ENCODE assay signal across 12 cellular contexts in the genomic region with DNA sequence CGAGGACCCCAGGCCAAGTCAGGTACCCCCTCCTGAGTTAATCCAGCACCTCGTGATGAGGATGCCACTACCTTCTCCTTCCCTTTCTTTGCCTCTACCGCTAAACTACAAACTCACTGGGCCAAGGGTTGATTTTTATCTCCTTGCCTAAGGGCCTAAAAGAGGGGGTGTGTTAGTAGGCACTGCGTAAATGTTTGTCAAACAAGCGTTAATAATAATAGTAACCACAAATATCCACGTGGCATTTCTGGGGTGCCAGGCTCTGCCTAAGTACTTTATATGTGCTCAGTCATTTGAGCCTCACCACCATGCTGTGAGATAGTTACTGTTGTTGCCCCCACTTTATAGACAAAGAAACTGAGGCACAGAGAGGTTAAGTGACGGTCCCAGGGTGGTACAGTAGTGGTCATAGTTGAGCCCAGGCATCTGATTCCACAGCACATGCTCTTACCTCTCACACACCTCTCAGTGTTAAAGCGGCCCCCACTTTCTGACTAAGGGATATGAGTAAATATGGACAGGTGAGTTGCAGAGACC. TPM values are rescaled to one million over a fixed set of nuclear protein-coding genes. Genes with fewer than 3 reads are reported as not detected.
A peak's percentile ranks its signal among the peaks of the same experiment; 100 is the strongest.
DNase-seq lines count a peak whose midpoint lies in the region; ATAC-seq and TF ChIP-seq lines count a peak whose summit lies in the region.
"Had no signal": no experiment of that assay in that cellular context is flagged by ENCODE, and none has a peak within 500 bp of the region (broad histone marks: within the 10 kb centered on the region; RNA-seq: fewer than 3 reads in every experiment).

No MANE protein-coding gene starts in this region.

- no peaks in the 10 kb centered on the region; the same call in none of the 2 replicates for H3K36me3 ChIP-seq in Caco-2 (ENCODE audit: control insufficient read depth, insufficient read depth, low read length)
- no peaks in the 10 kb centered on the region for H3K36me3 ChIP-seq in body of pancreas (replicated peaks in 1 of 2; ENCODE audit: insufficient read depth in 1 of 2, low read depth in 2 of 2)
- H3K36me3 ChIP-seq in liver (ENCODE audit: control insufficient read depth in 4 of 4, insufficient read depth in 3 of 4, low read depth in 1 of 4, low read length in 3 of 4) = peaks cover 0 to 4% (median 2%) of the 10 kb centered on the region in 4 donors
- peaks cover 10 to 37% (median 29%) of the 10 kb centered on the region in 4 donors for H3K36me3 ChIP-seq in stomach

- TF ChIP-seq POLR2A in body of pancreas (IDR thresholded peaks at IDR 0.05) (no peak), stomach (IDR thresholded peaks at IDR 0.05) (no peak)

- no peak for TF ChIP-seq EP300 in stomach (IDR thresholded peaks at IDR 0.05)

- H3K27ac ChIP-seq in body of pancreas (peak overlapping the region; percentile 78 to 81 (median 78)), liver (ENCODE audit: low read depth in 1 of 2, low read length in 2 of 2) (peak overlapping the region; percentile 82 to 94), stomach (peak overlapping the region in 4 of 5 donors; percentile 78 to 98 (median 86))

- H3K4me3 Mint-ChIP-seq in Caco-2 (ENCODE audit: unreplicated experiment) = no peak overlapping the region
- H3K4me3 Mint-ChIP-seq: B cell had no signal

- peak overlapping the region; percentile 37 for H3K27ac Mint-ChIP-seq in Caco-2 (ENCODE audit: unreplicated experiment)
- H3K27ac Mint-ChIP-seq: B cell had no signal

- peaks cover 47% of the 10 kb centered on the region for H3K36me3 Mint-ChIP-seq in Caco-2 (ENCODE audit: insufficient read depth, unreplicated experiment)

- ATAC-seq in body of pancreas (no peak), HG02870 (IDR thresholded peaks at IDR 0.05; ENCODE audit: unreplicated experiment) (no peak)

- TF ChIP-seq CTCF in Caco-2 (IDR thresholded peaks at IDR 0.05; ENCODE audit: insufficient read depth in 1 of 2, low read depth in 1 of 2, low read length in 1 of 2, severe bottlenecking in 1 of 2, unreplicated experiment in 1 of 2) (no peak), body of pancreas (IDR thresholded peaks at IDR 0.05) (no peak), liver (IDR thresholded peaks at IDR 0.05; ENCODE audit: low read depth, low read length, missing input control) (no peak), stomach (IDR thresholded peaks at IDR 0.05) (no peak)

- POLR2A ChIA-PET in Caco-2 (lab: Charles Lee) = interaction anchor here (1.2 kb wide), 1 partner anchor 19 kb away, joined by 3 read pairs; no protein-coding TSS in a partner anchor

- 83% methylated on average over 8 of the region's 8 CpGs for WGBS in body of pancreas, 2 donors
- 73% methylated on average over 8 of the region's 8 CpGs for WGBS in liver
- 46 to 69% (median 58%) methylated on average over 8 of the region's 8 CpGs for WGBS in stomach, 5 donors

- no peak for DNase-seq in Caco-2
- DNase-seq in body of pancreas = no peak
- DNase-seq in stomach = no peak
- no peak for DNase-seq in NCI-H2227 (lab: John Stamatoyannopoulos, UW; ENCODE audit: unreplicated experiment)
- DNase-seq in dedifferentiated amniotic fluid mesenchymal stem cell (ENCODE audit: extremely low spot score) = no peak
- no peak for DNase-seq in activated CD4-positive, alpha-beta T cell treated with anti-CD3 and anti-CD28 coated beads for 1 hour
- DNase-seq: activated T-cell treated with anti-CD3 and anti-CD28 coated beads, Interleukin-2, amount 50 U/mL, for 1 hour; HCEC 1CT; NCI-H82 had no signal

- H3K4me3 ChIP-seq in Caco-2 (ENCODE audit: low read depth, low read length) (no peak overlapping the region), body of pancreas (no peak overlapping the region), liver (ENCODE audit: low read depth in 1 of 3, low read length in 3 of 3) (no peak overlapping the region), stomach (no peak overlapping the region)

- intact Hi-C loops in Caco-2 (cut with micrococcal nuclease; ENCODE audit: unreplicated experiment) = loop anchor here (2.0 kb wide), 1 partner anchor 16 kb away; no protein-coding TSS in a partner anchor
- intact Hi-C loops in body of pancreas (cut with DNase I) = no loop called here
- intact Hi-C loops in stomach (cut with DNase I; ENCODE audit: low total_unique reads) = no loop called here

- peak overlapping the region; percentile 29 to 70 for H3K9ac ChIP-seq in liver (ENCODE audit: low read depth in 1 of 2, low read length in 2 of 2)

- H3K4me1 ChIP-seq in Caco-2 = peaks cover 14% of the 10 kb centered on the region
- H3K4me1 ChIP-seq in body of pancreas = peaks cover 8% of the 10 kb centered on the region
- peaks cover 5 to 46% (median 27%) of the 10 kb centered on the region in 4 donors for H3K4me1 ChIP-seq in liver (ENCODE audit: control insufficient read depth in 4 of 4, insufficient read depth in 4 of 4, low read length in 3 of 4)
- peaks cover 33 to 69% (median 48%) of the 10 kb centered on the region in 4 donors for H3K4me1 ChIP-seq in stomach

- no peak for TF ChIP-seq RAD21 in liver (IDR thresholded peaks at IDR 0.05)

- CTCF ChIA-PET in Caco-2 (lab: Charles Lee) = interaction anchor here (1.3 kb wide), 1 partner anchor 27 kb away, joined by 4 read pairs; no protein-coding TSS in a partner anchor

- H3K9me3 ChIP-seq in Caco-2 = no peaks in the 10 kb centered on the region
- H3K9me3 ChIP-seq in body of pancreas = no peaks in the 10 kb centered on the region
- no peaks in the 10 kb centered on the region for H3K9me3 ChIP-seq in liver (ENCODE audit: control insufficient read depth in 4 of 4, low read length in 3 of 4)
- H3K9me3 ChIP-seq in stomach = no peaks in the 10 kb centered on the region

- no peaks in the 10 kb centered on the region for H3K27me3 ChIP-seq in Caco-2 (replicated peaks; ENCODE audit: control insufficient read depth, insufficient read depth, low read length)
- no peaks in the 10 kb centered on the region for H3K27me3 ChIP-seq in body of pancreas
- no peaks in the 10 kb centered on the region for H3K27me3 ChIP-seq in liver (ENCODE audit: control insufficient read depth in 4 of 4, insufficient read depth in 4 of 4, low read length in 3 of 4)
- H3K27me3 ChIP-seq in stomach = no peaks in the 10 kb centered on the region

- no peaks in the 10 kb centered on the region for H3K27me3 Mint-ChIP-seq in Caco-2 (ENCODE audit: insufficient read depth, unreplicated experiment)
- H3K27me3 Mint-ChIP-seq: B cell had no signal

- H3K4me1 Mint-ChIP-seq in Caco-2 (ENCODE audit: low read depth, unreplicated experiment) = peaks cover 13% of the 10 kb centered on the region

- no peaks in the 10 kb centered on the region for H3K9me3 Mint-ChIP-seq in Caco-2 (ENCODE audit: unreplicated experiment)

- no TSS peak for BruUV-seq in Caco-2 (replicated peaks; lab: Mats Ljungman, UMichigan)

TF ChIP-seq in liver, 16 proteins besides CTCF, POLR2A, EP300 and RAD21 (continues in another document):
- TF ChIP-seq JUND (IDR thresholded peaks at IDR 0.05) (no peak), SP1 (IDR thresholded peaks at IDR 0.05) (no peak), FOXA2 (IDR thresholded peaks at IDR 0.05) (no peak), GABPA (IDR thresholded peaks at IDR 0.05 in 1 of 2, conservative IDR thresholded peaks at IDR 0.05 in 1 of 2) (no peak), NR2F2 (IDR thresholded peaks at IDR 0.05) (no peak), RXRA (IDR thresholded peaks at IDR 0.05) (no peak)
- TF ChIP-seq, protein P1, sequence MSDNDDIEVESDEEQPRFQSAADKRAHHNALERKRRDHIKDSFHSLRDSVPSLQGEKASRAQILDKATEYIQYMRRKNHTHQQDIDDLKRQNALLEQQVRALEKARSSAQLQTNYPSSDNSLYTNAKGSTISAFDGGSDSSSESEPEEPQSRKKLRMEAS (IDR thresholded peaks at IDR 0.05) = no peak
- TF ChIP-seq, protein P2, sequence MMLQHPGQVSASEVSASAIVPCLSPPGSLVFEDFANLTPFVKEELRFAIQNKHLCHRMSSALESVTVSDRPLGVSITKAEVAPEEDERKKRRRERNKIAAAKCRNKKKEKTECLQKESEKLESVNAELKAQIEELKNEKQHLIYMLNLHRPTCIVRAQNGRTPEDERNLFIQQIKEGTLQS (IDR thresholded peaks at IDR 0.05) = no peak
- TF ChIP-seq, protein P3, sequence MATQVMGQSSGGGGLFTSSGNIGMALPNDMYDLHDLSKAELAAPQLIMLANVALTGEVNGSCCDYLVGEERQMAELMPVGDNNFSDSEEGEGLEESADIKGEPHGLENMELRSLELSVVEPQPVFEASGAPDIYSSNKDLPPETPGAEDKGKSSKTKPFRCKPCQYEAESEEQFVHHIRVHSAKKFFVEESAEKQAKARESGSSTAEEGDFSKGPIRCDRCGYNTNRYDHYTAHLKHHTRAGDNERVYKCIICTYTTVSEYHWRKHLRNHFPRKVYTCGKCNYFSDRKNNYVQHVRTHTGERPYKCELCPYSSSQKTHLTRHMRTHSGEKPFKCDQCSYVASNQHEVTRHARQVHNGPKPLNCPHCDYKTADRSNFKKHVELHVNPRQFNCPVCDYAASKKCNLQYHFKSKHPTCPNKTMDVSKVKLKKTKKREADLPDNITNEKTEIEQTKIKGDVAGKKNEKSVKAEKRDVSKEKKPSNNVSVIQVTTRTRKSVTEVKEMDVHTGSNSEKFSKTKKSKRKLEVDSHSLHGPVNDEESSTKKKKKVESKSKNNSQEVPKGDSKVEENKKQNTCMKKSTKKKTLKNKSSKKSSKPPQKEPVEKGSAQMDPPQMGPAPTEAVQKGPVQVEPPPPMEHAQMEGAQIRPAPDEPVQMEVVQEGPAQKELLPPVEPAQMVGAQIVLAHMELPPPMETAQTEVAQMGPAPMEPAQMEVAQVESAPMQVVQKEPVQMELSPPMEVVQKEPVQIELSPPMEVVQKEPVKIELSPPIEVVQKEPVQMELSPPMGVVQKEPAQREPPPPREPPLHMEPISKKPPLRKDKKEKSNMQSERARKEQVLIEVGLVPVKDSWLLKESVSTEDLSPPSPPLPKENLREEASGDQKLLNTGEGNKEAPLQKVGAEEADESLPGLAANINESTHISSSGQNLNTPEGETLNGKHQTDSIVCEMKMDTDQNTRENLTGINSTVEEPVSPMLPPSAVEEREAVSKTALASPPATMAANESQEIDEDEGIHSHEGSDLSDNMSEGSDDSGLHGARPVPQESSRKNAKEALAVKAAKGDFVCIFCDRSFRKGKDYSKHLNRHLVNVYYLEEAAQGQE (IDR thresholded peaks at IDR 0.05) = no peak

RNA-seq across cellular contexts. Expression of a gene that starts 52.4 kb away (rescaled TPM):
- total RNA-seq in Caco-2 (2022) = 152 and 161 TPM in 2 replicates
- 10 to 100 TPM; 46.5 to 93.1 TPM for total RNA-seq in body of pancreas
- 100 to 1,000 TPM in 1 of 2 donors, 10 to 100 TPM in 1; 45.4 to 149 TPM for total RNA-seq in liver
- 100 to 1,000 TPM in 1 of 2 donors, 10 to 100 TPM in 1; 53.1 to 155 TPM for polyA plus RNA-seq in liver
- total RNA-seq in stomach = 100 to 1,000 TPM in 4 of 5 donors, 10 to 100 TPM in 1; 98.8 to 293 (median 137) TPM
- 10 to 100 TPM; 54.5 to 95.3 (median 83.7) TPM for polyA plus RNA-seq in stomach
